Comparison of ENCODE assay signal across 8 cellular contexts in the genomic region with DNA sequence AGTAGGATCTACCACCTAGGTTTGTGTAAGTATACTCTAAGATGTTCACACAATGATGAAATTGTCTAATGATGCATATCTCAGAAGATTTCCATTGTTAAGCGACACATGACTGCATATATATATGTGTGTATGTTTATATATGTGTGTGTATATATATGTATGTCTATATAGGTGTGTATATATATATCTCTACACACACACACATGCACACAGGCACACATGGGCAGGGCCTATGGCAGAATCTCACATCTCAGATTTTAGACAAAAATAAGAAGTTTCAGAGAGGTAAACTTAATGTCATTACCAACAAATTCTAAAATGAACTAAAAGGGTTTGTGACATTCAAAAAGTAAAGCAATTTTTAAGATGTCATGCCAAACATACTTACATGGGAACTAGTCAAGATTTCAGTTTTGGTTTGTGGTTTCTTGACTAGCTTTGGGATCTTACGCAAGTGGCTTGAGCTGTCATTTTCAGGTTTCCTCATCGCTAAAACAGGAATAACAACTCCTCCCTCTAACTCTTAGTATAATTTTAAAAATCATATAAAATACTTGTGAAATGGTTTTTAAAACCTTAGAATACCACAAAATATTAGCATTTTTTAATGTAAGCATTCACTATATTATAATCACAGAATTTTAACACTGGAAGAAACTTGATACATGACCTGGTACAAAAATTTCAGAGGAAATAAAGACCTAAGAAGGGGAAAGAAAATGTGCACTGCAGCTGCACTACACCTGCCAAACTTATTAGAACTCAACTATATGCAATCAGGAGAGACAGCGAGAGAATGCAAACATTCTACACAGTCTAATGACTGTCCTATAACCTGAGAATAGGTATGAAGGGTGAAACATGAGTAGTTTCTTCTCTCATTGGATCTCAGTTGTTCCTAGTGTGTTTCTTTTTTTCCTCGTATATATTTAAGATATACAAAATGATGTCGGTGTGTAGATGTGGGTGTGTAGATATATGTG.
DNase-seq lines count a peak whose midpoint lies in the region; ATAC-seq and TF ChIP-seq lines count a peak whose summit lies in the region.

No MANE protein-coding gene starts in this region.

- no peak for TF ChIP-seq CTCF in epithelial cell of esophagus (IDR thresholded peaks at IDR 0.05; ENCODE audit: insufficient read depth, low read depth, low read length, missing control alignments)

- ATAC-seq in GM21381 (IDR thresholded peaks at IDR 0.05; ENCODE audit: unreplicated experiment) (peak; percentile 67), HG03520 (IDR thresholded peaks at IDR 0.05; ENCODE audit: unreplicated experiment) (peak; percentile 39)

- DNase-seq in GM04503 (ENCODE audit: low read depth) (peak; percentile 35), epithelial cell of esophagus (ENCODE audit: low read depth) (peak; percentile 86), ecto neural progenitor cell (ENCODE audit: low spot score) (no peak), cortex of kidney (lab: John Stamatoyannopoulos, UW) (no peak), NCI-H1694 treated with DMSO at 0.1 percent for 48 hours (lab: John Stamatoyannopoulos, UW) (no peak), OCI-M2 (lab: John Stamatoyannopoulos, UW; ENCODE audit: unreplicated experiment) (no peak)

- H3K4me3 ChIP-seq in epithelial cell of esophagus (ENCODE audit: low read length): no peak overlapping the region

Comparison
In these comparisons a context has a peak if more than half of its experiments do, and no peak if none do; other contexts are left out.
1. DNase-seq: peak in GM04503 (single experiment) and epithelial cell of esophagus (single experiment); none in ecto neural progenitor cell (single experiment), cortex of kidney (single experiment), NCI-H1694 treated with DMSO at 0.1 percent for 48 hours (single experiment) and OCI-M2 (single experiment).